ENCODE assay signal across 36 cellular contexts in the genomic region with DNA sequence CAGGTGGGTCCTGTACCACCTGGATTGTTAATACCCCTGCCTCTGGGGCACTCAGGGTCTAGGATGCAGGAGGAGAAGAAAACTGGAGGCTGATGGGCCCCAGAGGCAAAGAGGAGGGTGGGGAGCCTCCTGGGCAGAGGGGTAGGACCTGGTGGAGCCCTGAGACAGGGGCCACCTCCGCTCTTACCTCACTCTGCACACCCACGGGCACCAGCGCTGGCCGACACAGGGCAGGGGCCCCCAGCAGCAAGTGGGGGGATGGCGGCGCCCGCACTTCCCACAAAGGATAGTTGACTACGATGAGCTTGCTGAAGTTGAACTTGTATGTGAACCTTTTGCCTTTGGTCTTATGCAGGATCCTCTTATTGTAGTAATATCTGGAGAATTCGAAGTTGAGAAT. TPM values are rescaled to one million over a fixed set of nuclear protein-coding genes. Genes with fewer than 3 reads are reported as not detected.
"Had no signal": no experiment of that assay in that cellular context is flagged by ENCODE, and none has a peak within 500 bp of the region (broad histone marks: within the 10 kb centered on the region; RNA-seq: fewer than 3 reads in every experiment).

No MANE protein-coding gene starts in this region.

- H3K4me1 ChIP-seq: adrenal gland, body of pancreas, colonic mucosa, esophagus squamous epithelium, gastroesophageal sphincter had no signal

- H3K36me3 ChIP-seq: adrenal gland, colonic mucosa, esophagus squamous epithelium, gastroesophageal sphincter, WERI-Rb-1 had no signal

- H3K27ac Mint-ChIP-seq: activated B cell treated with CpG ODN at 0.5 μM for 24 hours; activated CD8-positive, alpha-beta T cell treated with anti-CD3 and anti-CD28 coated beads for 36 hours; activated naive CD4-positive, alpha-beta T cell treated with anti-CD3 and anti-CD28 coated beads for 36 hours; activated naive CD4-positive, alpha-beta T cell treated with anti-CD3 and anti-CD28 coated beads, Interleukin-2, amount 50 U/mL, for 24 hours; activated naive CD8-positive, alpha-beta T cell treated with anti-CD3 and anti-CD28 coated beads for 36 hours; activated naive CD8-positive, alpha-beta T cell treated with anti-CD3 and anti-CD28 coated beads, Interleukin-2, amount 50 U/mL, for 24 hours; activated T-helper 1 cell treated with anti-CD3 and anti-CD28 coated beads, Interleukin-12 subunit alpha, Interleukin-12 subunit beta, Interleukin-2, Interleukin-4 antibody, amounts not matched to agents 30 ng/mL and 10 ng/mL and 1 ng/mL, durations not matched to agents 14 hours and 24 hours and 36 hours; T-helper 2 cell treated with Interferon-gamma antibody and Interleukin-4, amounts not matched to agents 5 μg/mL and 100 μg/mL, for 36 hours had no signal

- DNase-seq: activated B cell treated with CpG ODN at 0.5 μM for 24 hours; activated CD4-positive, alpha-beta T cell treated with anti-CD3 and anti-CD28 coated beads for 48 hours; activated CD4-positive, alpha-beta T cell treated with anti-CD3 and anti-CD28 coated beads, Interleukin-2, amount 50 U/mL, for 1 hour; activated CD4-positive, alpha-beta T cell treated with anti-CD3 and anti-CD28 coated beads, Interleukin-2, amount 50 U/mL, for 48 hours; activated CD8-positive, alpha-beta memory T cell treated with anti-CD3 and anti-CD28 coated beads for 24 hours; activated naive CD4-positive, alpha-beta T cell treated with anti-CD3 and anti-CD28 coated beads for 36 hours; activated naive CD8-positive, alpha-beta T cell treated with anti-CD3 and anti-CD28 coated beads for 36 hours; activated naive CD8-positive, alpha-beta T cell treated with anti-CD3 and anti-CD28 coated beads, Interleukin-2, amount 50 U/mL, for 24 hours; activated T-cell treated with anti-CD3 and anti-CD28 coated beads, Interleukin-2, amount 50 U/mL, for 4 hours; adrenal gland; amygdala; aorta; body of pancreas; central memory CD4-positive, alpha-beta T cell; cerebellar nuclear complex; colonic mucosa; effector CD8-positive, alpha-beta T cell; esophagus squamous epithelium; foreskin melanocyte; T-helper 1 cell; T-helper 17 cell; T1000; WERI-Rb-1 had no signal

- H3K27me3 ChIP-seq: adrenal gland, body of pancreas, colonic mucosa, esophagus squamous epithelium had no signal

- H3K4me1 Mint-ChIP-seq: activated B cell treated with CpG ODN at 0.5 μM for 24 hours; activated naive CD4-positive, alpha-beta T cell treated with anti-CD3 and anti-CD28 coated beads, Interleukin-2, amount 50 U/mL, for 24 hours had no signal

- H3K36me3 Mint-ChIP-seq: activated naive CD4-positive, alpha-beta T cell treated with anti-CD3 and anti-CD28 coated beads, Interleukin-2, amount 50 U/mL, for 24 hours; activated naive CD8-positive, alpha-beta T cell treated with anti-CD3 and anti-CD28 coated beads for 36 hours had no signal

- H3K4me3 Mint-ChIP-seq: activated B cell treated with CpG ODN at 0.5 μM for 24 hours; activated CD8-positive, alpha-beta T cell treated with anti-CD3 and anti-CD28 coated beads for 36 hours; activated naive CD4-positive, alpha-beta T cell treated with anti-CD3 and anti-CD28 coated beads for 36 hours; activated naive CD4-positive, alpha-beta T cell treated with anti-CD3 and anti-CD28 coated beads, Interleukin-2, amount 50 U/mL, for 24 hours; activated naive CD8-positive, alpha-beta T cell treated with anti-CD3 and anti-CD28 coated beads for 36 hours; activated naive CD8-positive, alpha-beta T cell treated with anti-CD3 and anti-CD28 coated beads, Interleukin-2, amount 50 U/mL, for 24 hours; activated T-cell treated with anti-CD3 and anti-CD28 coated beads, Interleukin-2, amount 50 U/mL, for 4 hours; activated T-helper 1 cell treated with anti-CD3 and anti-CD28 coated beads, Interleukin-12 subunit alpha, Interleukin-12 subunit beta, Interleukin-2, Interleukin-4 antibody, amounts not matched to agents 30 ng/mL and 10 ng/mL and 1 ng/mL, durations not matched to agents 14 hours and 24 hours and 36 hours; T-helper 17 cell; T-helper 2 cell treated with Interferon-gamma antibody and Interleukin-4, amounts not matched to agents 5 μg/mL and 100 μg/mL, for 36 hours had no signal

- H3K27ac ChIP-seq: adrenal gland, body of pancreas, colonic mucosa, epithelial cell of prostate, esophagus squamous epithelium, gastroesophageal sphincter, WERI-Rb-1 had no signal

- H3K27me3 Mint-ChIP-seq: activated CD8-positive, alpha-beta T cell treated with anti-CD3 and anti-CD28 coated beads for 36 hours; activated naive CD4-positive, alpha-beta T cell treated with anti-CD3 and anti-CD28 coated beads, Interleukin-2, amount 50 U/mL, for 24 hours; activated naive CD8-positive, alpha-beta T cell treated with anti-CD3 and anti-CD28 coated beads for 36 hours had no signal

- H3K4me3 ChIP-seq: adrenal gland, body of pancreas, colonic mucosa, esophagus squamous epithelium, gastroesophageal sphincter had no signal

- H3K9me3 Mint-ChIP-seq: activated B cell treated with CpG ODN at 0.5 μM for 24 hours; activated CD8-positive, alpha-beta T cell treated with anti-CD3 and anti-CD28 coated beads for 36 hours; activated naive CD4-positive, alpha-beta T cell treated with anti-CD3 and anti-CD28 coated beads for 36 hours; activated naive CD4-positive, alpha-beta T cell treated with anti-CD3 and anti-CD28 coated beads, Interleukin-2, amount 50 U/mL, for 24 hours; activated naive CD8-positive, alpha-beta T cell treated with anti-CD3 and anti-CD28 coated beads for 36 hours; activated naive CD8-positive, alpha-beta T cell treated with anti-CD3 and anti-CD28 coated beads, Interleukin-2, amount 50 U/mL, for 24 hours; activated T-cell treated with anti-CD3 and anti-CD28 coated beads, Interleukin-2, amount 50 U/mL, for 4 hours; activated T-helper 1 cell treated with anti-CD3 and anti-CD28 coated beads, Interleukin-12 subunit alpha, Interleukin-12 subunit beta, Interleukin-2, Interleukin-4 antibody, amounts not matched to agents 30 ng/mL and 10 ng/mL and 1 ng/mL, durations not matched to agents 14 hours and 24 hours and 36 hours; T-helper 2 cell treated with Interferon-gamma antibody and Interleukin-4, amounts not matched to agents 5 μg/mL and 100 μg/mL, for 36 hours had no signal

- ATAC-seq: activated CD4-positive, CD25-positive, alpha-beta regulatory T cell treated with anti-CD3 and anti-CD28 coated beads, Interleukin-2, amount 50 U/mL, for 24 hours; activated T-cell treated with anti-CD3 and anti-CD28 coated beads, Interleukin-2, amount 50 U/mL, for 4 hours; body of pancreas; gastroesophageal sphincter; T-helper 17 cell had no signal

RNA-seq across cellular contexts. Expression of gene ETV3L, which starts 1.1 kb away (rescaled TPM):
- total RNA-seq: activated B cell treated with CpG ODN at 0.5 μM for 24 hours; activated CD8-positive, alpha-beta T cell treated with anti-CD3 and anti-CD28 coated beads for 36 hours; activated naive CD4-positive, alpha-beta T cell treated with anti-CD3 and anti-CD28 coated beads for 36 hours; activated naive CD8-positive, alpha-beta T cell treated with anti-CD3 and anti-CD28 coated beads for 36 hours; activated T-cell treated with anti-CD3 and anti-CD28 coated beads, Interleukin-2, amount 50 U/mL, for 4 hours; activated T-helper 1 cell treated with anti-CD3 and anti-CD28 coated beads, Interleukin-12 subunit alpha, Interleukin-12 subunit beta, Interleukin-2, Interleukin-4 antibody, amounts not matched to agents 30 ng/mL and 10 ng/mL and 1 ng/mL, durations not matched to agents 14 hours and 24 hours and 36 hours; adrenal gland; aorta; body of pancreas; colonic mucosa; dermis microvascular lymphatic vessel endothelial cell; endothelial cell of umbilical vein; esophagus squamous epithelium; fibroblast of lung; fibroblast of villous mesenchyme; gastroesophageal sphincter; glomerular endothelial cell had no signal
- polyA plus RNA-seq: adrenal gland, aorta, endothelial cell of umbilical vein, esophagus, fibroblast of lung had no signal
